In genomic region chr2:8987413-8987812, GRCh38 we compare ENCODE assay signal across 24 cellular contexts. TPM values are rescaled to one million over a fixed set of nuclear protein-coding genes. Genes with fewer than 3 reads are reported as not detected.
DNase-seq lines count a peak whose midpoint lies in the region; TF ChIP-seq lines count a peak whose summit lies in the region.
"Had no signal": no experiment of that assay in that cellular context is flagged by ENCODE, and none has a peak within 500 bp of the region (broad histone marks: within the 10 kb centered on the region; RNA-seq: fewer than 3 reads in every experiment).

No MANE protein-coding gene starts in this region.

- DNase-seq in GM04503 (ENCODE audit: low read depth) (peak; percentile 36), RPMI7951 (ENCODE audit: low read depth) (peak; percentile 29), fibroblast of lung (ENCODE audit: low read depth in 2 of 2) (peak; percentile 49 to 86), smooth muscle cell (lab: John Stamatoyannopoulos, UW; ENCODE audit: unreplicated experiment) (no peak), NCI-H2029 treated with DMSO at 0.1 percent for 48 hours (lab: John Stamatoyannopoulos, UW) (no peak), COR-L47 (lab: John Stamatoyannopoulos, UW) (no peak), A673 (ENCODE audit: low spot score) (no peak)
- DNase-seq: activated CD4-positive, alpha-beta T cell treated with anti-CD3 and anti-CD28 coated beads, Interleukin-2, amount 50 U/mL, for 1 hour; activated CD8-positive, alpha-beta memory T cell treated with anti-CD3 and anti-CD28 coated beads, Interleukin-2, amount 10 ng/mL, durations not matched to agents 7 days and 5 days; AML-193; brain microvascular endothelial cell; CD4-positive, alpha-beta memory T cell; DMS153; foreskin melanocyte; lower lobe of right lung; natural killer cell; NCI-H524 treated with DMSO at 0.1 percent for 48 hours; PC-9; retina; SHP77; spleen; stimulated activated CD4-positive, alpha-beta T cell treated with anti-CD3 and anti-CD28 coated beads, Interleukin-4, amount 100 ng/mL, for 4 hours; T1000 had no signal

- intact Hi-C loops in A673 (cut with micrococcal nuclease; ENCODE audit: unreplicated experiment): no loop called here

- H3K4me3 ChIP-seq in fibroblast of lung (replicated peaks in 1 of 4; ENCODE audit: control extremely low read depth in 1 of 4, insufficient read depth in 1 of 4, low read depth in 3 of 4, low read length in 4 of 4) (no peak overlapping the region), smooth muscle cell (no peak overlapping the region), A673 (ENCODE audit: low read depth, low read length, poor library complexity, severe bottlenecking) (no peak overlapping the region)
- H3K4me3 ChIP-seq: lower lobe of right lung, PC-9, spleen had no signal

- POLR2A ChIA-PET in A673 (lab: Charles Lee; ENCODE audit: low non-redundant PET): no interaction called here

- WGBS in smooth muscle cell (ENCODE audit: low lambda C conversion rate): 68% methylated on average over 3 of the region's 3 CpGs

- H3K36me3 ChIP-seq in fibroblast of lung (ENCODE audit: control insufficient read depth, insufficient read depth, low read length): no peaks in the 10 kb centered on the region
- H3K36me3 ChIP-seq in smooth muscle cell (ENCODE audit: low read depth): no peaks in the 10 kb centered on the region
- H3K36me3 ChIP-seq in A673 (ENCODE audit: insufficient read depth, low read length, poor library complexity, severe bottlenecking): no peaks in the 10 kb centered on the region
- H3K36me3 ChIP-seq: brain microvascular endothelial cell, lower lobe of right lung, spleen had no signal

- H3K27me3 ChIP-seq in fibroblast of lung (ENCODE audit: control insufficient read depth, insufficient read depth, low read length) (no peaks in the 10 kb centered on the region), smooth muscle cell (ENCODE audit: low read depth) (no peaks in the 10 kb centered on the region), A673 (replicated peaks; ENCODE audit: insufficient read depth, low read depth, low read length, poor library complexity) (no peaks in the 10 kb centered on the region)
- H3K27me3 ChIP-seq: brain microvascular endothelial cell, spleen had no signal

- H3K4me1 ChIP-seq in fibroblast of lung (ENCODE audit: control insufficient read depth, extremely low read depth, insufficient read depth, low read length) (peaks cover 10% of the 10 kb centered on the region), smooth muscle cell (ENCODE audit: low read depth) (peaks cover 16% of the 10 kb centered on the region), A673 (ENCODE audit: insufficient read depth, low read length, poor library complexity, severe bottlenecking) (peaks cover 20% of the 10 kb centered on the region)

- no peak overlapping the region for H3K27ac ChIP-seq in fibroblast of lung (ENCODE audit: insufficient read depth, low read length)
- H3K27ac ChIP-seq in smooth muscle cell (ENCODE audit: low read depth): peak overlapping the region; percentile 89
- no peak overlapping the region for H3K27ac ChIP-seq in A673 (ENCODE audit: low read depth, low read length, poor library complexity, severe bottlenecking)
- H3K27ac ChIP-seq: brain microvascular endothelial cell, HL-60, lower lobe of right lung, PC-9, spleen had no signal

- TF ChIP-seq CTCF in fibroblast of lung (conservative IDR thresholded peaks at IDR 0.05 in 1 of 2, IDR thresholded peaks at IDR 0.05 in 1 of 2; ENCODE audit: low read depth in 1 of 2, low read length in 2 of 2): no peak
- TF ChIP-seq CTCF in smooth muscle cell (IDR thresholded peaks at IDR 0.05; ENCODE audit: borderline replicate concordance, insufficient read depth, poor library complexity, severe bottlenecking): no peak
- no peak for TF ChIP-seq CTCF in A673 (conservative IDR thresholded peaks at IDR 0.05; ENCODE audit: low read depth, low read length)

- H3K9ac ChIP-seq in fibroblast of lung (ENCODE audit: insufficient read depth, low read length) (no peak overlapping the region), smooth muscle cell (ENCODE audit: low read depth) (no peak overlapping the region)

- H3K79me2 ChIP-seq in fibroblast of lung (ENCODE audit: control insufficient read depth, insufficient read depth, low read length): peaks cover 43% of the 10 kb centered on the region
- peaks cover 81% of the 10 kb centered on the region for H3K79me2 ChIP-seq in smooth muscle cell (ENCODE audit: low read depth)

- CTCF ChIA-PET in A673 (lab: Charles Lee): no interaction called here

- no peaks in the 10 kb centered on the region for H4K20me1 ChIP-seq in fibroblast of lung (ENCODE audit: control insufficient read depth, extremely low read depth, insufficient read depth, low read length)
- peaks cover 18% of the 10 kb centered on the region for H4K20me1 ChIP-seq in smooth muscle cell (ENCODE audit: low read depth)

- H3K9me3 ChIP-seq in fibroblast of lung (ENCODE audit: control insufficient read depth, insufficient read depth, low read depth, low read length) (no peaks in the 10 kb centered on the region), smooth muscle cell (replicated peaks; ENCODE audit: low read depth) (no peaks in the 10 kb centered on the region), A673 (ENCODE audit: low read depth, low read length, poor library complexity, severe bottlenecking) (no peaks in the 10 kb centered on the region)
- H3K9me3 ChIP-seq: lower lobe of right lung, spleen had no signal

- peaks cover 17% of the 10 kb centered on the region for H3F3A ChIP-seq in smooth muscle cell (ENCODE audit: low read depth)

- peak overlapping the region; percentile 54 for H3K4me2 ChIP-seq in fibroblast of lung (ENCODE audit: extremely low read depth, insufficient read depth, low read length)
- no peak overlapping the region for H3K4me2 ChIP-seq in smooth muscle cell
- H3K4me2 ChIP-seq: PC-9 had no signal

- BruUV-seq in A673 (replicated peaks; lab: Mats Ljungman, UMichigan): no TSS peak

- H2AFZ ChIP-seq in fibroblast of lung (ENCODE audit: low read length) (no peak overlapping the region), smooth muscle cell (ENCODE audit: low read depth) (no peak overlapping the region)
- H2AFZ ChIP-seq: PC-9 had no signal

RNA-seq across cellular contexts. Expression of gene MBOAT2, which starts 16.1 kb away (rescaled TPM):
- total RNA-seq in RPMI7951 (2014; rRNA removed; shearing (Covaris generic)): 33.9 and 41.1 TPM in 2 replicates
- total RNA-seq in fibroblast of lung: 36.0 and 46.4 TPM in 2 replicates
- polyA plus RNA-seq in fibroblast of lung: 44.8 and 68.3 TPM in 2 replicates
- 32.3 and 42.0 TPM in 2 replicates for polyA plus RNA-seq in fibroblast of lung (2012)
- 10.5 and 40.1 TPM in 2 replicates for polyA minus RNA-seq in fibroblast of lung (ENCODE audit: low replicate concordance)
- 24.1 and 49.5 TPM in 2 replicates for total RNA-seq in smooth muscle cell
- 32.6 and 35.2 TPM in 2 replicates for polyA plus RNA-seq in smooth muscle cell
- 61.6 and 65.1 TPM in 2 replicates for total RNA-seq in A673 (2021)

Comparison
In these comparisons a context has a peak if more than half of its experiments do, and no peak if none do; other contexts are left out.
1. DNase-seq: peak in GM04503 (single experiment), RPMI7951 (single experiment) and fibroblast of lung (2 of 2); none in smooth muscle cell (single experiment), NCI-H2029 treated with DMSO at 0.1 percent for 48 hours (single experiment), COR-L47 (single experiment) and A673 (single experiment).